Comparison of ENCODE assay signal across 1 cellular context in the genomic region with DNA sequence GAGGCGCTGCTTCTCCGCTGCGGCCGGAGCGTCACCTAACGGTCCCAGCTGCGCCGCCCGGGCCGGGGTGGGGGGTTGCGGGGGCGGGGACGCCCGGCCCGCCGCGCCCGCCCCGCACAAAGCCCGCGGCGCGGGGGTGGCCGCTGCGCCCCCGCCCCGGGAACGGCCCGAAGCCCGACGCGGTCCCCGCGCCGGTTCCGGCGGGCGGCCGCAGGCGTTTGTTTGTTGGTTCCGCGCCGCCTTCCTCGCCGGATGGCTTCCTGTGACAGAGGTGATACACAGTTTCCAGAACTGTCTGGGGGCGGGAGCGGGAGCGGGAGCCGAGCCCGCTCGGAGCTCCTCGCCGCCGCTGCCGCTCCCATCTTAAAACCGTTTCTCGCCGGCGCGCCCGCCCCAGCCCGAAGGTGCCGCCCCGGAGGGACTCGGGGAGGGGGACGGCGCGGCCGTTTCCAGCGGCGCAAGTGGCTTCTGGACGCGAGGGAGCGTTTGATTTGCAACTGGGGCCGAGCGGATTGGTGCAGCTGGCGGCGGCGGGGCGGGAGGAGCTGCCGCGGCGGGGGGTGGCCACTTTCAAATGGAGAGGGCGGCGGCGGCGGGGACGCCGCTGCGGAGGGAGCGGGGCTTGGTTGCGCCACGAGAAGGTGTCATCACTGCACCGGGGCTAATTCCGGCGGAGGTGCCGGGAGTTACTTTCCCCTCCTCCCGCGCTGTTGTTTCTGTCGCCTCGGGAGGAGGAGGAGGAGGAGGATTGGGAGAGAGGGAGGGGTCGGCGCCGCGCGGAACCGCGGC.
TF ChIP-seq lines count a peak whose summit lies in the region.

No MANE protein-coding gene starts in this region.

TF ChIP-seq in GM12878, 131 proteins besides CTCF, POLR2A, EP300 and RAD21 (continued from another document and continues in another):
- 0 out of 2 replicates have a peak, but pooled peaks have one; percentile 13 for TF ChIP-seq PKNOX1 (IDR thresholded peaks at IDR 0.05)
- TF ChIP-seq, protein P1, sequence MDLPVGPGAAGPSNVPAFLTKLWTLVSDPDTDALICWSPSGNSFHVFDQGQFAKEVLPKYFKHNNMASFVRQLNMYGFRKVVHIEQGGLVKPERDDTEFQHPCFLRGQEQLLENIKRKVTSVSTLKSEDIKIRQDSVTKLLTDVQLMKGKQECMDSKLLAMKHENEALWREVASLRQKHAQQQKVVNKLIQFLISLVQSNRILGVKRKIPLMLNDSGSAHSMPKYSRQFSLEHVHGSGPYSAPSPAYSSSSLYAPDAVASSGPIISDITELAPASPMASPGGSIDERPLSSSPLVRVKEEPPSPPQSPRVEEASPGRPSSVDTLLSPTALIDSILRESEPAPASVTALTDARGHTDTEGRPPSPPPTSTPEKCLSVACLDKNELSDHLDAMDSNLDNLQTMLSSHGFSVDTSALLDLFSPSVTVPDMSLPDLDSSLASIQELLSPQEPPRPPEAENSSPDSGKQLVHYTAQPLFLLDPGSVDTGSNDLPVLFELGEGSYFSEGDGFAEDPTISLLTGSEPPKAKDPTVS (IDR thresholded peaks at IDR 0.05; ENCODE audit: low read depth, low read length) = no peak
- 0 out of 2 replicates have a peak, but pooled peaks have one; percentile 51 for TF ChIP-seq ZNF24 (IDR thresholded peaks at IDR 0.05)
- TF ChIP-seq NBN (IDR thresholded peaks at IDR 0.05) = 0 out of 2 replicates have a peak, but pooled peaks have one; percentile 60
- TF ChIP-seq, protein P2, sequence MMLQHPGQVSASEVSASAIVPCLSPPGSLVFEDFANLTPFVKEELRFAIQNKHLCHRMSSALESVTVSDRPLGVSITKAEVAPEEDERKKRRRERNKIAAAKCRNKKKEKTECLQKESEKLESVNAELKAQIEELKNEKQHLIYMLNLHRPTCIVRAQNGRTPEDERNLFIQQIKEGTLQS (IDR thresholded peaks at IDR 0.05; ENCODE audit: borderline replicate concordance, extremely low read depth, low read depth, low read length) = no peak
- TF ChIP-seq TBL1XR1 (IDR thresholded peaks at IDR 0.05; ENCODE audit: low read depth, low read length) = no peak
- TF ChIP-seq BCL3 (IDR thresholded peaks at IDR 0.05; ENCODE audit: borderline replicate concordance, insufficient read depth, low read depth, low read length, poor library complexity, severe bottlenecking) = no peak
- no peak for TF ChIP-seq MTA2 (IDR thresholded peaks at IDR 0.05; ENCODE audit: low read depth)
- TF ChIP-seq TAF1 (IDR thresholded peaks at IDR 0.05; ENCODE audit: borderline replicate concordance, low read depth, low read length) = peak; percentile 49; the same call in 1 of the 2 replicates
- TF ChIP-seq EGR1 (IDR thresholded peaks at IDR 0.05; ENCODE audit: borderline replicate concordance in 1 of 2, low read depth in 2 of 2, low read length in 2 of 2) = peak in 1 of 2 experiments; percentile 79; a peak in 1 of 3 replicates
- no peak for TF ChIP-seq SMAD5 (IDR thresholded peaks at IDR 0.05; ENCODE audit: low read depth)
- no peak for TF ChIP-seq STAT1 (conservative IDR thresholded peaks at IDR 0.05)
- TF ChIP-seq NRF1 (conservative IDR thresholded peaks at IDR 0.05; ENCODE audit: low read depth, low read length) = no peak
- TF ChIP-seq, protein P3, sequence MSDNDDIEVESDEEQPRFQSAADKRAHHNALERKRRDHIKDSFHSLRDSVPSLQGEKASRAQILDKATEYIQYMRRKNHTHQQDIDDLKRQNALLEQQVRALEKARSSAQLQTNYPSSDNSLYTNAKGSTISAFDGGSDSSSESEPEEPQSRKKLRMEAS (IDR thresholded peaks at IDR 0.05; ENCODE audit: low read depth, low read length) = 0 out of 2 replicates have a peak, but pooled peaks have one; percentile 24
- peak; percentile 93 for TF ChIP-seq IKZF1 (conservative IDR thresholded peaks at IDR 0.05)
- TF ChIP-seq, protein P4, sequence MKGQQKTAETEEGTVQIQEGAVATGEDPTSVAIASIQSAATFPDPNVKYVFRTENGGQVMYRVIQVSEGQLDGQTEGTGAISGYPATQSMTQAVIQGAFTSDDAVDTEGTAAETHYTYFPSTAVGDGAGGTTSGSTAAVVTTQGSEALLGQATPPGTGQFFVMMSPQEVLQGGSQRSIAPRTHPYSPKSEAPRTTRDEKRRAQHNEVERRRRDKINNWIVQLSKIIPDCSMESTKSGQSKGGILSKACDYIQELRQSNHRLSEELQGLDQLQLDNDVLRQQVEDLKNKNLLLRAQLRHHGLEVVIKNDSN (IDR thresholded peaks at IDR 0.05; ENCODE audit: borderline replicate concordance, extremely low read length, insufficient read depth, low read depth, low read length) = no peak
- TF ChIP-seq E2F8 (IDR thresholded peaks at IDR 0.05; ENCODE audit: low read depth, partially characterized antibody) = no peak
- TF ChIP-seq SMARCA5 (IDR thresholded peaks at IDR 0.05) = peak; percentile 51; the same call in 1 of the 2 replicates
- TF ChIP-seq CBX5 (IDR thresholded peaks at IDR 0.05; ENCODE audit: low read depth) = no peak
- peak; percentile 67 for TF ChIP-seq ZBTB40 (IDR thresholded peaks at IDR 0.05; ENCODE audit: borderline replicate concordance)
- TF ChIP-seq NR2F1 (conservative IDR thresholded peaks at IDR 0.05) = peak; percentile 48; the same call in 1 of the 2 replicates
- peak; percentile 22; the same call in 1 of the 2 replicates for TF ChIP-seq NR2C1 (IDR thresholded peaks at IDR 0.05)
- no peak for TF ChIP-seq SMAD1 (IDR thresholded peaks at IDR 0.05; ENCODE audit: low read depth, partially characterized antibody)
- peak; percentile 78 for TF ChIP-seq CREB1 (IDR thresholded peaks at IDR 0.05; ENCODE audit: low read depth)
- TF ChIP-seq, protein P5, sequence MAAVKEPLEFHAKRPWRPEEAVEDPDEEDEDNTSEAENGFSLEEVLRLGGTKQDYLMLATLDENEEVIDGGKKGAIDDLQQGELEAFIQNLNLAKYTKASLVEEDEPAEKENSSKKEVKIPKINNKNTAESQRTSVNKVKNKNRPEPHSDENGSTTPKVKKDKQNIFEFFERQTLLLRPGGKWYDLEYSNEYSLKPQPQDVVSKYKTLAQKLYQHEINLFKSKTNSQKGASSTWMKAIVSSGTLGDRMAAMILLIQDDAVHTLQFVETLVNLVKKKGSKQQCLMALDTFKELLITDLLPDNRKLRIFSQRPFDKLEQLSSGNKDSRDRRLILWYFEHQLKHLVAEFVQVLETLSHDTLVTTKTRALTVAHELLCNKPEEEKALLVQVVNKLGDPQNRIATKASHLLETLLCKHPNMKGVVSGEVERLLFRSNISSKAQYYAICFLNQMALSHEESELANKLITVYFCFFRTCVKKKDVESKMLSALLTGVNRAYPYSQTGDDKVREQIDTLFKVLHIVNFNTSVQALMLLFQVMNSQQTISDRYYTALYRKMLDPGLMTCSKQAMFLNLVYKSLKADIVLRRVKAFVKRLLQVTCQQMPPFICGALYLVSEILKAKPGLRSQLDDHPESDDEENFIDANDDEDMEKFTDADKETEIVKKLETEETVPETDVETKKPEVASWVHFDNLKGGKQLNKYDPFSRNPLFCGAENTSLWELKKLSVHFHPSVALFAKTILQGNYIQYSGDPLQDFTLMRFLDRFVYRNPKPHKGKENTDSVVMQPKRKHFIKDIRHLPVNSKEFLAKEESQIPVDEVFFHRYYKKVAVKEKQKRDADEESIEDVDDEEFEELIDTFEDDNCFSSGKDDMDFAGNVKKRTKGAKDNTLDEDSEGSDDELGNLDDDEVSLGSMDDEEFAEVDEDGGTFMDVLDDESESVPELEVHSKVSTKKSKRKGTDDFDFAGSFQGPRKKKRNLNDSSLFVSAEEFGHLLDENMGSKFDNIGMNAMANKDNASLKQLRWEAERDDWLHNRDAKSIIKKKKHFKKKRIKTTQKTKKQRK (IDR thresholded peaks at IDR 0.05; ENCODE audit: low read depth, low read length) = no peak
- no peak for TF ChIP-seq RELA (IDR thresholded peaks at IDR 0.05; ENCODE audit: borderline replicate concordance, partially characterized antibody)
- peak; percentile 42; the same call in 1 of the 2 replicates for TF ChIP-seq CREM (IDR thresholded peaks at IDR 0.05; ENCODE audit: low read depth)
- no peak for TF ChIP-seq CEBPB (IDR thresholded peaks at IDR 0.05; ENCODE audit: borderline replicate concordance in 1 of 2, low read depth in 2 of 2, low read length in 2 of 2)
- no peak for TF ChIP-seq SIX5 (IDR thresholded peaks at IDR 0.05; ENCODE audit: low read depth, low read length, severe bottlenecking)
- 0 out of 2 replicates have a peak, but pooled peaks have one; percentile 32 for TF ChIP-seq ZBED1 (IDR thresholded peaks at IDR 0.05; ENCODE audit: borderline replicate concordance)
- no peak for TF ChIP-seq MEF2B (IDR thresholded peaks at IDR 0.05; ENCODE audit: partially characterized antibody, poor library complexity, severe bottlenecking)
- TF ChIP-seq IRF5 (IDR thresholded peaks at IDR 0.05; ENCODE audit: borderline replicate concordance) = no peak
- TF ChIP-seq PML (IDR thresholded peaks at IDR 0.05; ENCODE audit: low read length) = 0 out of 2 replicates have a peak, but pooled peaks have one; percentile 9
